Comparison of ENCODE assay signal across 13 cellular contexts in the genomic region with DNA sequence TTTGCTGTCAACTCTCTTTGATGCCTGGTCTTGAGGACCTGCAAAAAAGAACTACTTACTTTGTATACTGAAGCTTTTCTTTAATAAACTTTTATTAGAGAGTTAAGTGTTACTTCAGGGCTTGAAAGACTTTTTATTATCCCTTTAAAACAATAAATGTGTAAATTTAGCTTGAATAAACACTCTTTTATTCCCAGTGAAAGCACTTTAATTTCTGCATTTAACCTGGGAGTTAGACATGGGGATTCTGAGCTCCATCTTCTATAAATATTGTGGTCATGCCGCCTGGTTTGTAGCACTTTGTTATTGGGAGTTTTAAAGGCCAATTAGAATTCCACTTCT. TPM values are rescaled to one million over a fixed set of nuclear protein-coding genes. Genes with fewer than 3 reads are reported as not detected.
DNase-seq lines count a peak whose midpoint lies in the region; ATAC-seq and TF ChIP-seq lines count a peak whose summit lies in the region.
"Had no signal": no experiment of that assay in that cellular context is flagged by ENCODE, and none has a peak within 500 bp of the region (broad histone marks: within the 10 kb centered on the region; RNA-seq: fewer than 3 reads in every experiment).

No MANE protein-coding gene starts in this region.

- ATAC-seq in natural killer cell = no peak
- no peak for ATAC-seq in natural killer cell treated with Interleukin-12 subunit alpha and Interleukin-12 subunit beta and Interleukin-15 and Interleukin-18, amount 100 ng/mL, for 72 hours

- H3K27ac Mint-ChIP-seq in natural killer cell = no peak overlapping the region
- no peak overlapping the region for H3K27ac Mint-ChIP-seq in natural killer cell treated with Interleukin-12 subunit alpha and Interleukin-12 subunit beta and Interleukin-15 and Interleukin-18, amount 100 ng/mL, for 72 hours
- H3K27ac Mint-ChIP-seq: memory B cell had no signal

- peaks cover 0 to 16% (median 11%) of the 10 kb centered on the region in 4 donors for H3K4me1 ChIP-seq in tibial artery

- H3K36me3 Mint-ChIP-seq in natural killer cell = no peaks in the 10 kb centered on the region
- no peaks in the 10 kb centered on the region for H3K36me3 Mint-ChIP-seq in natural killer cell treated with Interleukin-12 subunit alpha and Interleukin-12 subunit beta and Interleukin-15 and Interleukin-18, amount 100 ng/mL, for 72 hours
- H3K36me3 Mint-ChIP-seq: memory B cell had no signal

- intact Hi-C loops in natural killer cell (cut with micrococcal nuclease) = no loop called here
- intact Hi-C loops in tibial artery (cut with DNase I; ENCODE audit: low total_unique reads) = no loop called here

- H3K4me1 Mint-ChIP-seq in natural killer cell = peaks cover 0 to 7% of the 10 kb centered on the region in 2 donors
- peaks cover 5 to 6% of the 10 kb centered on the region in 2 donors for H3K4me1 Mint-ChIP-seq in natural killer cell treated with Interleukin-12 subunit alpha and Interleukin-12 subunit beta and Interleukin-15 and Interleukin-18, amount 100 ng/mL, for 72 hours (ENCODE audit: low read depth in 2 of 2)

- H3K4me3 Mint-ChIP-seq in natural killer cell = peak overlapping the region; percentile 19
- H3K4me3 Mint-ChIP-seq in natural killer cell treated with Interleukin-12 subunit alpha and Interleukin-12 subunit beta and Interleukin-15 and Interleukin-18, amount 100 ng/mL, for 72 hours = no peak overlapping the region

- H3K4me3 ChIP-seq in SK-N-MC (no peak overlapping the region), tibial artery (no peak overlapping the region)

- H3K27ac ChIP-seq in SK-N-MC (0 out of 2 replicates have a peak overlapping the region, but pooled peaks have one; percentile 38), tibial artery (no peak overlapping the region)
- H3K27ac ChIP-seq: coronary artery had no signal

- no peaks in the 10 kb centered on the region for H3K9me3 Mint-ChIP-seq in natural killer cell
- no peaks in the 10 kb centered on the region for H3K9me3 Mint-ChIP-seq in natural killer cell treated with Interleukin-12 subunit alpha and Interleukin-12 subunit beta and Interleukin-15 and Interleukin-18, amount 100 ng/mL, for 72 hours
- H3K9me3 Mint-ChIP-seq: memory B cell had no signal

- peaks cover 0 to 68% of the 10 kb centered on the region in 2 donors for H3K27me3 ChIP-seq in tibial artery

- no peak overlapping the region for H3K9ac ChIP-seq in SK-N-MC (ENCODE audit: insufficient read length)

- TF ChIP-seq CTCF in natural killer cell (IDR thresholded peaks at IDR 0.05) (no peak), tibial artery (IDR thresholded peaks at IDR 0.05) (no peak)

- DNase-seq in natural killer cell (no peak), SK-N-MC (ENCODE audit: low read depth, low spot score) (no peak), medulla oblongata (ENCODE audit: extremely low spot score) (peak; percentile 38), GF-D8 (lab: John Stamatoyannopoulos, UW) (no peak), tibial artery (no peak), HUDEP-2 (lab: John Stamatoyannopoulos, UW; ENCODE audit: unreplicated experiment in 76 of 76) (no peak)
- DNase-seq in natural killer cell treated with Interleukin-12 subunit alpha and Interleukin-12 subunit beta and Interleukin-15 and Interleukin-18, amount 100 ng/mL, for 72 hours (ENCODE audit: low spot score) = no peak
- no peak for DNase-seq in stimulated activated CD4-positive, alpha-beta T cell treated with anti-CD3 and anti-CD28 coated beads, Interleukin-4, amount 100 ng/mL, for 1 hour
- DNase-seq: activated CD4-positive, alpha-beta T cell treated with anti-CD3 and anti-CD28 coated beads, Interleukin-2, amount 50 U/mL, for 1 hour; activated effector memory CD4-positive, alpha-beta T cell treated with Interleukin-2 at 50 U/mL for 16 hours; NCI-H446 had no signal

- H3K36me3 ChIP-seq in SK-N-MC (ENCODE audit: insufficient read depth, low read length) = no peaks in the 10 kb centered on the region
- H3K36me3 ChIP-seq in tibial artery = no peaks in the 10 kb centered on the region

- H3K27me3 Mint-ChIP-seq in natural killer cell (ENCODE audit: low read depth in 2 of 2) = peaks cover 39 to 49% of the 10 kb centered on the region in 2 donors
- peaks cover 44 to 49% of the 10 kb centered on the region in 2 donors for H3K27me3 Mint-ChIP-seq in natural killer cell treated with Interleukin-12 subunit alpha and Interleukin-12 subunit beta and Interleukin-15 and Interleukin-18, amount 100 ng/mL, for 72 hours

- H3K9me3 ChIP-seq in SK-N-MC (ENCODE audit: low read depth, low read length) (no peaks in the 10 kb centered on the region), tibial artery (no peaks in the 10 kb centered on the region)

RNA-seq across cellular contexts. Expression of gene E2F6, which starts 17.8 kb away (rescaled TPM):
- 1 to 10 TPM; 4.6 to 9.6 (median 8.3) TPM for total RNA-seq in natural killer cell
- total RNA-seq in natural killer cell treated with Interleukin-12 subunit alpha and Interleukin-12 subunit beta and Interleukin-15 and Interleukin-18, amount 100 ng/mL, for 72 hours = 10 to 100 TPM; 10.8 to 11.6 TPM

RNA-seq across cellular contexts. Expression of gene GREB1, which starts 50.1 kb away (rescaled TPM):
- 1 to 10 TPM in 2 of 3 donors, under 1 TPM in 1; 0.85 to 2.5 (median 2.4) TPM for total RNA-seq in natural killer cell
- total RNA-seq in natural killer cell treated with Interleukin-12 subunit alpha and Interleukin-12 subunit beta and Interleukin-15 and Interleukin-18, amount 100 ng/mL, for 72 hours = 1 to 10 TPM; 1.1 to 2.2 TPM
